In the genomic region with DNA sequence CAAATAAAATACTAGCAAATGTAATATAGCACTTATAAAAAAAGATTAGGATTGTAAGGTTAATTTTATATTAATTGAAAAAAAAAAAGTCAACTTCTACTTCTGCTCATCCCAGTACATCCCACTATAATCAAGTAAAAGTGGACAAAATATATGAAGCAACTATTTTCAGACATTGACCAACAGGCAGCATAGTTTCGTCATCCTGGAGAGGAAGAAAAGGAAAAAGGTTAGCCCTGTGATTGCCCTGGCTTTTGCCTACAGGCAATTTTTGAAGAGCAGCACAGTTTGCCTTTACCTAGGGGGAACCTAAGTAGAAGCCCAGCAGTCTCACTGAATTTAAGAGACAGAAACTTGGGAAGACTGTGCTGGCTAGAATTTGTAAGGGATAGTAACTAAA, we compare ENCODE assay signal across 2 cellular contexts.
TF ChIP-seq lines count a peak whose summit lies in the region.

No MANE protein-coding gene starts in this region.

TF ChIP-seq in HepG2, 621 proteins besides CTCF, POLR2A, EP300 and RAD21 (continued from another document):
- TF ChIP-seq, protein P1, sequence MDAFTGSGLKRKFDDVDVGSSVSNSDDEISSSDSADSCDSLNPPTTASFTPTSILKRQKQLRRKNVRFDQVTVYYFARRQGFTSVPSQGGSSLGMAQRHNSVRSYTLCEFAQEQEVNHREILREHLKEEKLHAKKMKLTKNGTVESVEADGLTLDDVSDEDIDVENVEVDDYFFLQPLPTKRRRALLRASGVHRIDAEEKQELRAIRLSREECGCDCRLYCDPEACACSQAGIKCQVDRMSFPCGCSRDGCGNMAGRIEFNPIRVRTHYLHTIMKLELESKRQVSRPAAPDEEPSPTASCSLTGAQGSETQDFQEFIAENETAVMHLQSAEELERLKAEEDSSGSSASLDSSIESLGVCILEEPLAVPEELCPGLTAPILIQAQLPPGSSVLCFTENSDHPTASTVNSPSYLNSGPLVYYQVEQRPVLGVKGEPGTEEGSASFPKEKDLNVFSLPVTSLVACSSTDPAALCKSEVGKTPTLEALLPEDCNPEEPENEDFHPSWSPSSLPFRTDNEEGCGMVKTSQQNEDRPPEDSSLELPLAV (CRISPR knock-in tag; conservative IDR thresholded peaks at IDR 0.05; ENCODE audit: low read depth): no peak
- TF ChIP-seq CEBPB (IDR thresholded peaks at IDR 0.05; ENCODE audit: borderline replicate concordance, low read depth, low read length): peak; percentile 77; the same call in 1 of the 2 replicates
TF ChIP-seq in HepG2: peak in this region for 2.

TF ChIP-seq in WTC11, 78 proteins besides CTCF, POLR2A, EP300 and RAD21 (continued from another document):
- TF ChIP-seq, protein P2, sequence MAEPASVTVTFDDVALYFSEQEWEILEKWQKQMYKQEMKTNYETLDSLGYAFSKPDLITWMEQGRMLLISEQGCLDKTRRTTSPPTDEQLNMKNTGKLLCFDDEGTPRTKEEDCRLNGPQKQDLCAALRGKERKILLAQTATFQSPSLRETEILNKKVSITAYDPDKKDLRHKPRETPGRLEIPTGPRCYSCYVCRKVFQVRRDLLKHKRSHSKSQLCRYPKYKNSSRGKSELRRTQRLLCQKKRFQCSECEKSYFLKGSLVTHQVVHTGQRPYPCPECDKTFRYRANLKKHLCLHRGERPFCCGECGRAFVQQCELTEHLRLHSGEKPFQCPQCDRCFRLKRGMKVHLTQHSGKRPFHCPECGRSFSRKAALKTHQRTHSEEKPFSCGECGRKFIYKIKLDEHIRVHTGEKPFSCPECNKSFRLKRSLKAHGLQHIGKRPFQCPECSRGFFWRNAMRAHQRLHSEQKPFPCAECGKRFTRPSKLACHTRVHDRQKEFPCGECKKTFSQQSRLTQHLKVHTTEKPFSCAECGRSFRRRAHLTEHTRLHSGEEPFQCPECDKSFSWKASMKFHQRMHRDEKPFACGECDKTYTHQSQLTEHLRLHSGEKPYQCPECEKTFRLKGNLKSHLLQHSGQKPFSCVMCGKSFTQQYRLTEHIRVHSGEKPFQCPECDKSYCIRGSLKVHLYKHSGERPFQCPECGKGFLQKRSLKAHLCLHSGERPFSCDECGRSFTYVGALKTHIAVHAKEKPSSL (CRISPR knock-in tag; conservative IDR thresholded peaks at IDR 0.05): no peak
- TF ChIP-seq, protein P3, sequence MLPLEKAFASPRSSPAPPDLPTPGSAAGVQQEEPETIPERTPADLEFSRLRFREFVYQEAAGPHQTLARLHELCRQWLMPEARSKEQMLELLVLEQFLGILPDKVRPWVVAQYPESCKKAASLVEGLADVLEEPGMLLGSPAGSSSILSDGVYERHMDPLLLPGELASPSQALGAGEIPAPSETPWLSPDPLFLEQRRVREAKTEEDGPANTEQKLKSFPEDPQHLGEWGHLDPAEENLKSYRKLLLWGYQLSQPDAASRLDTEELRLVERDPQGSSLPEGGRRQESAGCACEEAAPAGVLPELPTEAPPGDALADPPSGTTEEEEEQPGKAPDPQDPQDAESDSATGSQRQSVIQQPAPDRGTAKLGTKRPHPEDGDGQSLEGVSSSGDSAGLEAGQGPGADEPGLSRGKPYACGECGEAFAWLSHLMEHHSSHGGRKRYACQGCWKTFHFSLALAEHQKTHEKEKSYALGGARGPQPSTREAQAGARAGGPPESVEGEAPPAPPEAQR (CRISPR knock-in tag; IDR thresholded peaks at IDR 0.05): no peak
- no peak for TF ChIP-seq GRHL2 (CRISPR knock-in tag; IDR thresholded peaks at IDR 0.05; ENCODE audit: insufficient replicate concordance, severe bottlenecking)
- no peak for TF ChIP-seq EMX1 (CRISPR knock-in tag; IDR thresholded peaks at IDR 0.05)
- no peak for TF ChIP-seq FOXJ3 (CRISPR knock-in tag; IDR thresholded peaks at IDR 0.05; ENCODE audit: borderline replicate concordance)
- TF ChIP-seq, protein P4, sequence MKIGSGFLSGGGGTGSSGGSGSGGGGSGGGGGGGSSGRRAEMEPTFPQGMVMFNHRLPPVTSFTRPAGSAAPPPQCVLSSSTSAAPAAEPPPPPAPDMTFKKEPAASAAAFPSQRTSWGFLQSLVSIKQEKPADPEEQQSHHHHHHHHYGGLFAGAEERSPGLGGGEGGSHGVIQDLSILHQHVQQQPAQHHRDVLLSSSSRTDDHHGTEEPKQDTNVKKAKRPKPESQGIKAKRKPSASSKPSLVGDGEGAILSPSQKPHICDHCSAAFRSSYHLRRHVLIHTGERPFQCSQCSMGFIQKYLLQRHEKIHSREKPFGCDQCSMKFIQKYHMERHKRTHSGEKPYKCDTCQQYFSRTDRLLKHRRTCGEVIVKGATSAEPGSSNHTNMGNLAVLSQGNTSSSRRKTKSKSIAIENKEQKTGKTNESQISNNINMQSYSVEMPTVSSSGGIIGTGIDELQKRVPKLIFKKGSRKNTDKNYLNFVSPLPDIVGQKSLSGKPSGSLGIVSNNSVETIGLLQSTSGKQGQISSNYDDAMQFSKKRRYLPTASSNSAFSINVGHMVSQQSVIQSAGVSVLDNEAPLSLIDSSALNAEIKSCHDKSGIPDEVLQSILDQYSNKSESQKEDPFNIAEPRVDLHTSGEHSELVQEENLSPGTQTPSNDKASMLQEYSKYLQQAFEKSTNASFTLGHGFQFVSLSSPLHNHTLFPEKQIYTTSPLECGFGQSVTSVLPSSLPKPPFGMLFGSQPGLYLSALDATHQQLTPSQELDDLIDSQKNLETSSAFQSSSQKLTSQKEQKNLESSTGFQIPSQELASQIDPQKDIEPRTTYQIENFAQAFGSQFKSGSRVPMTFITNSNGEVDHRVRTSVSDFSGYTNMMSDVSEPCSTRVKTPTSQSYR (CRISPR knock-in tag; IDR thresholded peaks at IDR 0.05): no peak
- TF ChIP-seq, protein P5, sequence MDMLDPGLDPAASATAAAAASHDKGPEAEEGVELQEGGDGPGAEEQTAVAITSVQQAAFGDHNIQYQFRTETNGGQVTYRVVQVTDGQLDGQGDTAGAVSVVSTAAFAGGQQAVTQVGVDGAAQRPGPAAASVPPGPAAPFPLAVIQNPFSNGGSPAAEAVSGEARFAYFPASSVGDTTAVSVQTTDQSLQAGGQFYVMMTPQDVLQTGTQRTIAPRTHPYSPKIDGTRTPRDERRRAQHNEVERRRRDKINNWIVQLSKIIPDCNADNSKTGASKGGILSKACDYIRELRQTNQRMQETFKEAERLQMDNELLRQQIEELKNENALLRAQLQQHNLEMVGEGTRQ (CRISPR knock-in tag; IDR thresholded peaks at IDR 0.05): no peak
- TF ChIP-seq, protein P6, sequence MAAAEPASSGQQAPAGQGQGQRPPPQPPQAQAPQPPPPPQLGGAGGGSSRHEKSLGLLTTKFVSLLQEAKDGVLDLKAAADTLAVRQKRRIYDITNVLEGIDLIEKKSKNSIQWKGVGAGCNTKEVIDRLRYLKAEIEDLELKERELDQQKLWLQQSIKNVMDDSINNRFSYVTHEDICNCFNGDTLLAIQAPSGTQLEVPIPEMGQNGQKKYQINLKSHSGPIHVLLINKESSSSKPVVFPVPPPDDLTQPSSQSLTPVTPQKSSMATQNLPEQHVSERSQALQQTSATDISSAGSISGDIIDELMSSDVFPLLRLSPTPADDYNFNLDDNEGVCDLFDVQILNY (CRISPR knock-in tag; IDR thresholded peaks at IDR 0.05): no peak
- no peak for TF ChIP-seq TEAD4 (CRISPR knock-in tag; IDR thresholded peaks at IDR 0.05)
- no peak for TF ChIP-seq ZNF138 (CRISPR knock-in tag; conservative IDR thresholded peaks at IDR 0.05)
- TF ChIP-seq, protein P7, sequence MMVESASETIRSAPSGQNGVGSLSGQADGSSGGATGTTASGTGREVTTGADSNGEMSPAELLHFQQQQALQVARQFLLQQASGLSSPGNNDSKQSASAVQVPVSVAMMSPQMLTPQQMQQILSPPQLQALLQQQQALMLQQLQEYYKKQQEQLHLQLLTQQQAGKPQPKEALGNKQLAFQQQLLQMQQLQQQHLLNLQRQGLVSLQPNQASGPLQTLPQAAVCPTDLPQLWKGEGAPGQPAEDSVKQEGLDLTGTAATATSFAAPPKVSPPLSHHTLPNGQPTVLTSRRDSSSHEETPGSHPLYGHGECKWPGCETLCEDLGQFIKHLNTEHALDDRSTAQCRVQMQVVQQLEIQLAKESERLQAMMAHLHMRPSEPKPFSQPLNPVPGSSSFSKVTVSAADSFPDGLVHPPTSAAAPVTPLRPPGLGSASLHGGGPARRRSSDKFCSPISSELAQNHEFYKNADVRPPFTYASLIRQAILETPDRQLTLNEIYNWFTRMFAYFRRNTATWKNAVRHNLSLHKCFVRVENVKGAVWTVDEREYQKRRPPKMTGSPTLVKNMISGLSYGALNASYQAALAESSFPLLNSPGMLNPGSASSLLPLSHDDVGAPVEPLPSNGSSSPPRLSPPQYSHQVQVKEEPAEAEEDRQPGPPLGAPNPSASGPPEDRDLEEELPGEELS (CRISPR knock-in tag; IDR thresholded peaks at IDR 0.05): no peak
- TF ChIP-seq KAT7 (CRISPR knock-in tag; IDR thresholded peaks at IDR 0.05; ENCODE audit: borderline replicate concordance): no peak
- TF ChIP-seq ELF4 (CRISPR knock-in tag; IDR thresholded peaks at IDR 0.05; ENCODE audit: low read depth): no peak
- TF ChIP-seq, protein P8, sequence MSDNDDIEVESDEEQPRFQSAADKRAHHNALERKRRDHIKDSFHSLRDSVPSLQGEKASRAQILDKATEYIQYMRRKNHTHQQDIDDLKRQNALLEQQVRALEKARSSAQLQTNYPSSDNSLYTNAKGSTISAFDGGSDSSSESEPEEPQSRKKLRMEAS (CRISPR knock-in tag; IDR thresholded peaks at IDR 0.05): no peak
- TF ChIP-seq NFATC4 (CRISPR knock-in tag; IDR thresholded peaks at IDR 0.05): no peak
- TF ChIP-seq NR3C1 (CRISPR knock-in tag; conservative IDR thresholded peaks at IDR 0.05; ENCODE audit: low read depth): no peak
